10 cellular contexts compared by ENCODE assay signal in the genomic region with DNA sequence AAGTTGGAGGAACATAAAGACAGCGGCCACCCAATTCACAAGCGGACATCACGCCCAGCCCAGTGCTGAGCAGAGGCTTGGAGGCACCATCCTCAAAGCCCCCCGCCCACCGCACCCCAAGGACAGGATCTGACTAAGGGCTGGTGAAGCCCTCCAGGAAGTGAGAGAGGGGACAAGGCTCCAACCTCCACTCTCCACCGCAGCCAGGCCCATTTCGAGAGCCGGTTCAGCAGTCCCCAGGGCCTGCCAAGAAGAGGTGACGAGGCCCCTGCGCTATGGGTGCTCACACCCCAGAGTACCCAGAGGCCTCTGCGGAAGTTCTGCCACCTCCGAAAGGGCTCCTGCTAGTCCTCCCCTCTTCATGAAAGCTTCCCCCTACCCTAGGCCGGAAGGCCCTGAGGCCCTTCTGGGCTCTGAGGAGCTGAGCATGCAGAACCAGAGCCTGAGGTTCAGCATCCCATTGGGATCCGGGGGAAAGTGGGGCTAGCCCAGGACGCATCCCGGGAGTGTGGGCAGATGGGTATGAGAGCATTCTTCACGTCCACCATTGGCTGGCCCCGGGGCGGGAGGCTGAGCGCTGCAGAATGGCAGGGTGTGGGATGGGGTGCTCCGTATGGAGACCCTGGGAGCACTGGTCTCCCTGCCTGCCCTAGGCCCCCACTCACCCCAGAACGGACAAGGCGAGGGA. TPM values are rescaled to one million over a fixed set of nuclear protein-coding genes. Genes with fewer than 3 reads are reported as not detected.
A peak's percentile ranks its signal among the peaks of the same experiment; 100 is the strongest.
DNase-seq lines count a peak whose midpoint lies in the region; ATAC-seq and TF ChIP-seq lines count a peak whose summit lies in the region.
"Had no signal": no experiment of that assay in that cellular context is flagged by ENCODE, and none has a peak within 500 bp of the region (broad histone marks: within the 10 kb centered on the region; RNA-seq: fewer than 3 reads in every experiment).

No MANE protein-coding gene starts in this region.

- H3K27me3 Mint-ChIP-seq in naive B cell: peaks cover 39 to 85% (median 67%) of the 10 kb centered on the region in 3 donors

- H3K27ac Mint-ChIP-seq in naive B cell: no peak overlapping the region

- H3K4me3 Mint-ChIP-seq in naive B cell: peak overlapping the region in 7 of 8 donors; percentile 64 to 83 (median 76)

- DNase-seq in G401 (ENCODE audit: low spot score) (peak; percentile 20), caudate nucleus (lab: John Stamatoyannopoulos, UW) (no peak), naive B cell (no peak), HEK293T (ENCODE audit: extremely low spot score) (no peak), MV-4-11 (lab: John Stamatoyannopoulos, UW) (no peak)
- DNase-seq in stimulated activated naive CD4-positive, alpha-beta T cell (lab: John Stamatoyannopoulos, UW): no peak
- DNase-seq in central memory CD4-positive, alpha-beta T cell: no peak
- DNase-seq: foreskin melanocyte, NCI-H1417 treated with DMSO at 0.1 percent for 48 hours had no signal

- no peaks in the 10 kb centered on the region for H3K36me3 ChIP-seq in ACC112 (ENCODE audit: insufficient read depth, low read length)

- H3K36me3 Mint-ChIP-seq in naive B cell: peaks cover 0 to 9% of the 10 kb centered on the region in 2 donors

- CTCF ChIA-PET in HEK293T (lab: Yijun Ruan, JAX): interaction anchor here (1.2 kb wide), 1 partner anchor 96 kb away, joined by 3 read pairs; no protein-coding TSS in a partner anchor

- peak overlapping the region; percentile 61 for H3K4me3 ChIP-seq in ACC112 (ENCODE audit: low read depth, low read length)

- POLR2A ChIA-PET in HEK293T (lab: Yijun Ruan, JAX): no interaction called here

- no peaks in the 10 kb centered on the region for H3K79me2 ChIP-seq in ACC112 (ENCODE audit: control insufficient read depth, insufficient read depth, low read length, unreplicated experiment)

- no peaks in the 10 kb centered on the region for H3K9me3 Mint-ChIP-seq in naive B cell

- peaks cover 23 to 36% (median 33%) of the 10 kb centered on the region in 3 donors for H3K4me1 Mint-ChIP-seq in naive B cell

- ATAC-seq in naive B cell (ENCODE audit: low read depth in 2 of 2): no peak

- H3K27me3 ChIP-seq in ACC112 (ENCODE audit: insufficient read depth, low read length): peaks cover 73% of the 10 kb centered on the region

- H3K27ac ChIP-seq in ACC112 (ENCODE audit: low read depth, low read length): no peak overlapping the region
- peak overlapping the region; percentile 70 for H3K27ac ChIP-seq in caudate nucleus (ENCODE audit: low read depth, low read length)

- in situ Hi-C loops in G401 (cut with HindIII; ENCODE audit: low sequenced_read_pairs): loop anchor here (5.0 to 25.0 kb wide), 2 partner anchors 81 to 306 kb away; no protein-coding TSS in a partner anchor

- H2AFZ ChIP-seq in ACC112 (ENCODE audit: low read length, unreplicated experiment): no peak overlapping the region

- peaks cover 6% of the 10 kb centered on the region for H3K4me1 ChIP-seq in ACC112 (ENCODE audit: control insufficient read depth, insufficient read depth, low read length, unreplicated experiment)

TF ChIP-seq in HEK293T, 16 proteins besides CTCF, POLR2A, EP300 and RAD21:
- TF ChIP-seq ZNF384 (IDR thresholded peaks at IDR 0.05) (no peak), CTBP1 (IDR thresholded peaks at IDR 0.05; ENCODE audit: borderline replicate concordance) (no peak), SP1 (IDR thresholded peaks at IDR 0.05) (no peak), L3MBTL2 (conservative IDR thresholded peaks at IDR 0.05) (no peak), FOXK2 (IDR thresholded peaks at IDR 0.05) (no peak), FOXA1 (IDR thresholded peaks at IDR 0.05) (no peak), SUZ12 (IDR thresholded peaks at IDR 0.05) (no peak), FOXM1 (IDR thresholded peaks at IDR 0.05; ENCODE audit: borderline replicate concordance) (no peak), TARDBP (IDR thresholded peaks at IDR 0.05) (no peak), BHLHE40 (IDR thresholded peaks at IDR 0.05; ENCODE audit: borderline replicate concordance) (no peak), LEF1 (IDR thresholded peaks at IDR 0.05; ENCODE audit: borderline replicate concordance) (no peak), ELF4 (IDR thresholded peaks at IDR 0.05) (no peak), HDGF (IDR thresholded peaks at IDR 0.05; ENCODE audit: borderline replicate concordance) (no peak), NFRKB (IDR thresholded peaks at IDR 0.05) (no peak), ARNT (IDR thresholded peaks at IDR 0.05) (no peak)
- TF ChIP-seq, protein P1, sequence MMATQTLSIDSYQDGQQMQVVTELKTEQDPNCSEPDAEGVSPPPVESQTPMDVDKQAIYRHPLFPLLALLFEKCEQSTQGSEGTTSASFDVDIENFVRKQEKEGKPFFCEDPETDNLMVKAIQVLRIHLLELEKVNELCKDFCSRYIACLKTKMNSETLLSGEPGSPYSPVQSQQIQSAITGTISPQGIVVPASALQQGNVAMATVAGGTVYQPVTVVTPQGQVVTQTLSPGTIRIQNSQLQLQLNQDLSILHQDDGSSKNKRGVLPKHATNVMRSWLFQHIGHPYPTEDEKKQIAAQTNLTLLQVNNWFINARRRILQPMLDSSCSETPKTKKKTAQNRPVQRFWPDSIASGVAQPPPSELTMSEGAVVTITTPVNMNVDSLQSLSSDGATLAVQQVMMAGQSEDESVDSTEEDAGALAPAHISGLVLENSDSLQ (IDR thresholded peaks at IDR 0.05): no peak

RNA-seq across cellular contexts. Expression of gene GRM4, which starts 2.5 kb away (rescaled TPM):
- total RNA-seq in G401 (2014; rRNA removed; shearing (Covaris generic)): 4.9 and 6.5 TPM in 2 replicates
- polyA plus RNA-seq in naive B cell (ENCODE audit: low read depth in 6 of 6): not detected
